1 cellular context compared by ENCODE assay signal in genomic region chr3:42875325-42876151, GRCh38.
A peak's percentile ranks its signal among the peaks of the same experiment; 100 is the strongest.
TF ChIP-seq lines count a peak whose summit lies in the region.

Gene CYP8B1 (minus strand): TSS chr3:42875879. CDS start chr3:42875816, 63 bp downstream.

TF ChIP-seq in liver, 16 proteins besides CTCF, POLR2A, EP300 and RAD21 (continued from another document):
- peak; percentile 76 to 93 for TF ChIP-seq JUND (IDR thresholded peaks at IDR 0.05)
- TF ChIP-seq TAF1 (conservative IDR thresholded peaks at IDR 0.05) = peak; percentile 98
- TF ChIP-seq MAX (IDR thresholded peaks at IDR 0.05) = peak; percentile 82
- peak; percentile 91 for TF ChIP-seq FOXA1 (IDR thresholded peaks at IDR 0.05)
- peak; percentile 72 for TF ChIP-seq ZBTB33 (IDR thresholded peaks at IDR 0.05)
- TF ChIP-seq SP1 (IDR thresholded peaks at IDR 0.05) = peak; percentile 96
- TF ChIP-seq HNF4A (conservative IDR thresholded peaks at IDR 0.05) = peak; percentile 97 to 99
- TF ChIP-seq GABPA (IDR thresholded peaks at IDR 0.05 in 1 of 2, conservative IDR thresholded peaks at IDR 0.05 in 1 of 2) = peak in 1 of 2 donors; percentile 49
- peak; percentile 98 for TF ChIP-seq HNF4G (IDR thresholded peaks at IDR 0.05)
